In genomic region chr6:39102024-39102820, GRCh38 we compare ENCODE assay signal across 8 cellular contexts. TPM values are rescaled to one million over a fixed set of nuclear protein-coding genes. Genes with fewer than 3 reads are reported as not detected.
A peak's percentile ranks its signal among the peaks of the same experiment; 100 is the strongest.
DNase-seq lines count a peak whose midpoint lies in the region; ATAC-seq and TF ChIP-seq lines count a peak whose summit lies in the region.

No MANE protein-coding gene starts in this region.

- no peaks in the 10 kb centered on the region for H3K9me3 Mint-ChIP-seq in WTC11
- no peaks in the 10 kb centered on the region for H3K9me3 Mint-ChIP-seq in osteocyte (ENCODE audit: unreplicated experiment)

- H3K4me3 Mint-ChIP-seq in WTC11 (no peak overlapping the region), osteocyte (ENCODE audit: unreplicated experiment) (no peak overlapping the region)

- H3K27me3 Mint-ChIP-seq in WTC11 (ENCODE audit: low read depth) (no peaks in the 10 kb centered on the region), osteocyte (ENCODE audit: unreplicated experiment) (no peaks in the 10 kb centered on the region)

- CTCF ChIA-PET in WTC11 (lab: Charles Lee) = interaction anchor here (0.6 to 5.5 kb wide), 61 partner anchors 9 to 260 kb away, joined by 3 to 180 read pairs (median 4); partner anchors contain the start of genes GLP1R, KCNK17 and SAYSD1

- POLR2A ChIA-PET in WTC11 (lab: Charles Lee) = interaction anchor here (0.6 kb wide), 1 partner anchor 13 kb away, joined by 3 read pairs; the partner anchor contains the start of gene SAYSD1

- H3K4me1 Mint-ChIP-seq in WTC11 (peaks cover 6% of the 10 kb centered on the region; the same call in 1 of the 2 replicates), osteocyte (ENCODE audit: unreplicated experiment) (no peaks in the 10 kb centered on the region)

- no peak overlapping the region for H3K27ac Mint-ChIP-seq in WTC11
- H3K27ac Mint-ChIP-seq in osteocyte (ENCODE audit: unreplicated experiment) = no peak overlapping the region

- peak; percentile 49 for ATAC-seq in HG02678 (IDR thresholded peaks at IDR 0.05; ENCODE audit: unreplicated experiment)
- peak; percentile 99 for ATAC-seq in WTC11
- no peak for ATAC-seq in GM18870 (IDR thresholded peaks at IDR 0.05; ENCODE audit: unreplicated experiment)

- TF ChIP-seq CTCF in GM12874 (IDR thresholded peaks at IDR 0.05; ENCODE audit: insufficient read depth, low read depth, low read length) = peak; percentile 60
- peak; percentile 60 for TF ChIP-seq CTCF in WTC11 (IDR thresholded peaks at IDR 0.05)
- no peak for TF ChIP-seq CTCF in osteocyte (IDR thresholded peaks at IDR 0.05)

- peak; percentile 79 for DNase-seq in WTC11 (ENCODE audit: low spot score)
- peak; percentile 37 for DNase-seq in inferior parietal cortex (ENCODE audit: extremely low spot score)
- DNase-seq in osteocyte (ENCODE audit: extremely low spot score, unreplicated experiment) = no peak
- DNase-seq in NOMO-1 (lab: John Stamatoyannopoulos, UW; ENCODE audit: unreplicated experiment in 2 of 2) = no peak
- DNase-seq in NCI-H510A (lab: John Stamatoyannopoulos, UW) = no peak

- H3K36me3 Mint-ChIP-seq in WTC11 (no peaks in the 10 kb centered on the region), osteocyte (ENCODE audit: unreplicated experiment) (peaks cover 20% of the 10 kb centered on the region)

TF ChIP-seq in WTC11, 78 proteins besides CTCF, POLR2A, EP300 and RAD21:
- TF ChIP-seq ZNF532 (CRISPR knock-in tag; IDR thresholded peaks at IDR 0.05; ENCODE audit: borderline replicate concordance) (no peak), TP53 (CRISPR knock-in tag; IDR thresholded peaks at IDR 0.05) (no peak), ZNF317 (CRISPR knock-in tag; IDR thresholded peaks at IDR 0.05; ENCODE audit: borderline replicate concordance, low read depth) (no peak), ATF2 (CRISPR knock-in tag; IDR thresholded peaks at IDR 0.05; ENCODE audit: borderline replicate concordance, low read depth) (no peak), ERG (CRISPR knock-in tag; IDR thresholded peaks at IDR 0.05) (no peak), CDX4 (CRISPR knock-in tag; IDR thresholded peaks at IDR 0.05; ENCODE audit: borderline replicate concordance) (no peak), CBFB (CRISPR knock-in tag; IDR thresholded peaks at IDR 0.05; ENCODE audit: low read depth) (no peak)

RNA-seq across cellular contexts. Expression of gene SAYSD1, which starts 12.8 kb away (rescaled TPM):
- total RNA-seq in WTC11 (2021) (6.9 to 7.7 TPM (median 7.4 TPM) in 3 replicates), osteocyte (17.6 and 18.1 TPM in 2 replicates)

RNA-seq across cellular contexts. Expression of gene GLP1R, which starts 53.6 kb away (rescaled TPM):
- total RNA-seq in WTC11 (2021) = 1.8 to 2.2 TPM (median 2.1 TPM) in 3 replicates
- not detected in 2 replicates for total RNA-seq in osteocyte

Comparison
In these comparisons a context has a peak if more than half of its experiments do, and no peak if none do; other contexts are left out.
1. DNase-seq: peak in WTC11 (single experiment) and inferior parietal cortex (single experiment); none in osteocyte (single experiment), NOMO-1 (0 of 2) and NCI-H510A (single experiment).